Comparison of ENCODE assay signal across 1 cellular context in the genomic region with DNA sequence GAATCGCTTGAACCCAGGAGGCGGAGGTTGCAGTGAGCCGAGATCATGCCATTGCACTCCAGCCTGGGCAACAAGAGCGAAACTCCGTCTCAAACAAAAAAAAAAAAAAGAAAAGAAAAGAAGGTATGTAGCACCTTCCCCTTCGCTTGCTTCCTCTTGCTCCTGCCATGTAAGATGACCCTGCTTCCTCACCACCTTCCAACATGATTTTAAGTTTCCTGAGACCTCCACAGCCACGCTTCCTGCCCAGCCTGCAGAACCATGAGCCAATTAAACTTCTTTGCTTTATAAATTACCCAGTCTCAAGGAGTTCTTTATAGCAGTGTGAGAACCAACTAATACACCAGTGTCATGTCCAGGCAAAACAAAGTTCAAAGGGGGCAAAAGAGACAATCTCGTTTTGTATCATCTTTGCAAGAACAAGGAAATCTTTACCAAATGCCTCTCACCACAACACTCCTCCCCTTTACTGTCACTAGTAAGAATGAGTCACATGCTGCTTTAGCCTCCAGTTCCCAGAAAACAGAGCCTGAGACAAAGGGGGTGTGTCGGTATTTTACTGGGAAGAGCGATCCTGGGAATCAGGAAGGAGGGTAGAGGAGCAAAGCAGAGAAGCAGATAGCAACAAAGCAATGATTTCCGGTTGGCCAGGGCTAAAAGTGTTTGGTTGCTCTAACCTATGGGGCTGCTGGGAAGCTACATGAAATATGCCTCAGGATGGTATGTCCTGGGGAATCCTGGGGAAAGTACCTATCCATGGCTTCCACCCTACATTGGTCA.
TF ChIP-seq lines count a peak whose summit lies in the region.

No MANE protein-coding gene starts in this region.

TF ChIP-seq in WTC11, 78 proteins besides CTCF, POLR2A, EP300 and RAD21 (continued from another document):
- TF ChIP-seq PREB (CRISPR knock-in tag; IDR thresholded peaks at IDR 0.05; ENCODE audit: borderline replicate concordance): no peak
- TF ChIP-seq CREM (CRISPR knock-in tag; IDR thresholded peaks at IDR 0.05): no peak
- TF ChIP-seq, protein P1, sequence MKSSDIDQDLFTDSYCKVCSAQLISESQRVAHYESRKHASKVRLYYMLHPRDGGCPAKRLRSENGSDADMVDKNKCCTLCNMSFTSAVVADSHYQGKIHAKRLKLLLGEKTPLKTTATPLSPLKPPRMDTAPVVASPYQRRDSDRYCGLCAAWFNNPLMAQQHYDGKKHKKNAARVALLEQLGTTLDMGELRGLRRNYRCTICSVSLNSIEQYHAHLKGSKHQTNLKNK (CRISPR knock-in tag; IDR thresholded peaks at IDR 0.05): no peak
- TF ChIP-seq ZNF423 (CRISPR knock-in tag; IDR thresholded peaks at IDR 0.05): no peak
- no peak for TF ChIP-seq NFE2L1 (CRISPR knock-in tag; IDR thresholded peaks at IDR 0.05)
- no peak for TF ChIP-seq E2F1 (CRISPR knock-in tag; IDR thresholded peaks at IDR 0.05)
- no peak for TF ChIP-seq ZNF425 (CRISPR knock-in tag; conservative IDR thresholded peaks at IDR 0.05)
- TF ChIP-seq GTF2I (CRISPR knock-in tag; conservative IDR thresholded peaks at IDR 0.05): no peak
- no peak for TF ChIP-seq ESRRA (CRISPR knock-in tag; IDR thresholded peaks at IDR 0.05; ENCODE audit: borderline replicate concordance)
- no peak for TF ChIP-seq ZNF121 (CRISPR knock-in tag; IDR thresholded peaks at IDR 0.05)
- no peak for TF ChIP-seq ZNF396 (CRISPR knock-in tag; IDR thresholded peaks at IDR 0.05; ENCODE audit: borderline replicate concordance)
TF ChIP-seq in WTC11: peak in this region for 0.
